8 cellular contexts compared by ENCODE assay signal in genomic region chr11:134139873-134140331, GRCh38.
DNase-seq lines count a peak whose midpoint lies in the region; ATAC-seq and TF ChIP-seq lines count a peak whose summit lies in the region.

No MANE protein-coding gene starts in this region.

- H3K4me3 Mint-ChIP-seq in naive B cell, result no peak overlapping the region

- H3K4me3 ChIP-seq in tibial artery, result no peak overlapping the region

- H3K36me3 Mint-ChIP-seq in naive B cell, result peaks cover 8 to 27% of the 10 kb centered on the region in 2 donors

- H3K27me3 Mint-ChIP-seq in naive B cell, result no peaks in the 10 kb centered on the region

- peaks cover 0 to 7% (median 4%) of the 10 kb centered on the region in 4 donors for H3K4me1 ChIP-seq in tibial artery

- H3K36me3 ChIP-seq in tibial artery, result peaks cover 6 to 28% (median 17%) of the 10 kb centered on the region in 3 donors

- no peaks in the 10 kb centered on the region for H3K27me3 ChIP-seq in tibial artery

- intact Hi-C loops in tibial artery (cut with DNase I; ENCODE audit: low total_unique reads), result loop anchor here (2.0 to 5.0 kb wide), 3 partner anchors 73 to 213 kb away; partner anchors contain the start of gene JAM3

- peaks cover 0 to 3% (median 2%) of the 10 kb centered on the region in 3 donors for H3K4me1 Mint-ChIP-seq in naive B cell

- peaks cover 0 to under 1% (median 0%) of the 10 kb centered on the region in 7 donors for H3K9me3 Mint-ChIP-seq in naive B cell

- peak; percentile 8 for DNase-seq in activated CD4-positive, CD25-positive, alpha-beta regulatory T cell treated with anti-CD3 and anti-CD28 coated beads, Interleukin-2, amount 50 U/mL, for 16 hours (ENCODE audit: low read depth, low spot score)
- DNase-seq in activated CD4-positive, CD25-positive, alpha-beta regulatory T cell treated with anti-CD3 and anti-CD28 coated beads, Interleukin-2, amount 50 U/mL, for 72 hours, result no peak
- DNase-seq in NCI-H446 (lab: John Stamatoyannopoulos, UW) (peak; percentile 58 to 92), activated T-cell treated with anti-CD3 and anti-CD28 coated beads for 4 hours (peak; percentile 29), fibroblast of gingiva (ENCODE audit: low read depth) (peak; percentile 86), naive B cell (peak; percentile 37), tibial artery (peak in 1 of 2 donors; percentile 72)

- H3K9me3 ChIP-seq in tibial artery, result no peaks in the 10 kb centered on the region

- ATAC-seq in HG02759 (IDR thresholded peaks at IDR 0.05; ENCODE audit: unreplicated experiment), result peak; percentile 73
- peak; percentile 55 to 61 for ATAC-seq in naive B cell (ENCODE audit: low read depth in 2 of 2)

- peak overlapping the region; percentile 54 to 55 for H3K27ac ChIP-seq in tibial artery

- peak overlapping the region in 1 of 6 donors; percentile 39 for H3K27ac Mint-ChIP-seq in naive B cell

- TF ChIP-seq CTCF in tibial artery (IDR thresholded peaks at IDR 0.05), result peak; percentile 84 to 93
